ENCODE assay signal across 1 cellular context in the genomic region with DNA sequence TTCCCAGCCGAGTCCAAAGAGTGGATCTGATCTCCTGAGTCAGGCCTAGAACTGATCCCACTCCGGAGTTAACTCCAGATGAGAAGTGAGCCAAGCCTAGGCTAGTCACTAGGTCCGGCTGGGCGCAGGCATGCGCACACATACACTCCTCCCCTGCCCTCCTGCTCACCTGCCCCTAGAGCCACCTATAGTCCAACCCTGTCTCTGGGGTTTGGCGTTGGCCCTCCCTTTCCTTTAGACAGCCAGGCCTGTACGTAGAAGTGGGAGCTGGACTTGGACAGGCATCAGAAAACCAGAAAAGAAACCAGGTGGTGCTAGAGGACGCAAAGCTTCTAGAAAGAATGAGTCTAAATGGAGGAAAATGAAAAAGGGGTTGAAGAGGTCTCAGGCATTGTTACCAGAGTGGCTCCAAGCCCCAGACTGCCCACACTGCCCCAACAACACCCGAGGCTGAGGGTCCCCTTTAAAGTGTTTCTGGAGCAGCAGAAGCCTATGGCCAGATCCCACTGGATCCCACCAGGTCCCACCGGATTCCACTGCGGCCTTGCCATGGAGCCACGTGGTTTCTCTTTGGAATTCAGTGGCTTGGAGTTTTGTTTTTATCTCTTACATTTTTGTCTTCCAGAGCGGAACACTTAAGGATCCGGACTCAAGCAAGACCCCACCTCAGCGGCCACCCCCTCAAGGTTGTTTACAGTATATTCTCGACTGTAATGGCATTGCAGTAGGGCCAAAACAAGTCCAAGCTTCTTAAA.
A peak's percentile ranks its signal among the peaks of the same experiment; 100 is the strongest.
TF ChIP-seq lines count a peak whose summit lies in the region.

No MANE protein-coding gene starts in this region.

TF ChIP-seq in K562, 482 proteins besides CTCF, POLR2A, EP300 and RAD21 (continued from another document and continues in another):
- TF ChIP-seq ELF2 (CRISPR knock-in tag; IDR thresholded peaks at IDR 0.05) (no peak), NRF1 (conservative IDR thresholded peaks at IDR 0.05 in 1 of 2, IDR thresholded peaks at IDR 0.05 in 1 of 2) (peak; percentile 82 to 85), ZNF589 (CRISPR knock-in tag; IDR thresholded peaks at IDR 0.05; ENCODE audit: low read depth) (peak; percentile 35; the same call in 1 of the 2 replicates), ZNF780A (CRISPR knock-in tag; IDR thresholded peaks at IDR 0.05) (no peak), ZNF175 (CRISPR knock-in tag; IDR thresholded peaks at IDR 0.05; ENCODE audit: low read depth) (peak; percentile 65; the same call in 1 of the 2 replicates), KAT8 (IDR thresholded peaks at IDR 0.05; ENCODE audit: low read depth) (no peak), NBN (IDR thresholded peaks at IDR 0.05; ENCODE audit: low read depth) (no peak), NR4A1 (CRISPR knock-in tag; IDR thresholded peaks at IDR 0.05) (no peak), NR4A1 (tag; IDR thresholded peaks at IDR 0.05) (peak; percentile 75; the same call in 1 of the 2 replicates), SIX5 (IDR thresholded peaks at IDR 0.05; ENCODE audit: borderline replicate concordance in 1 of 2, insufficient read depth in 1 of 2, low read depth in 1 of 2, low read length in 2 of 2) (no peak), ZNF586 (CRISPR knock-in tag; conservative IDR thresholded peaks at IDR 0.05) (no peak), SAFB2 (IDR thresholded peaks at IDR 0.05; ENCODE audit: borderline replicate concordance, low read depth, low read length, severe bottlenecking) (no peak), TCF7L2 (IDR thresholded peaks at IDR 0.05; ENCODE audit: low read depth, low read length) (no peak), L3MBTL2 (IDR thresholded peaks at IDR 0.05) (peak; percentile 26; the same call in 1 of the 2 replicates), TAF1 (IDR thresholded peaks at IDR 0.05; ENCODE audit: control insufficient read depth, extremely low read depth, insufficient read depth, low read length, severe bottlenecking) (no peak), CC2D1A (IDR thresholded peaks at IDR 0.05) (no peak), RUNX1 (IDR thresholded peaks at IDR 0.05; ENCODE audit: low read depth) (no peak)
- TF ChIP-seq, protein P1, sequence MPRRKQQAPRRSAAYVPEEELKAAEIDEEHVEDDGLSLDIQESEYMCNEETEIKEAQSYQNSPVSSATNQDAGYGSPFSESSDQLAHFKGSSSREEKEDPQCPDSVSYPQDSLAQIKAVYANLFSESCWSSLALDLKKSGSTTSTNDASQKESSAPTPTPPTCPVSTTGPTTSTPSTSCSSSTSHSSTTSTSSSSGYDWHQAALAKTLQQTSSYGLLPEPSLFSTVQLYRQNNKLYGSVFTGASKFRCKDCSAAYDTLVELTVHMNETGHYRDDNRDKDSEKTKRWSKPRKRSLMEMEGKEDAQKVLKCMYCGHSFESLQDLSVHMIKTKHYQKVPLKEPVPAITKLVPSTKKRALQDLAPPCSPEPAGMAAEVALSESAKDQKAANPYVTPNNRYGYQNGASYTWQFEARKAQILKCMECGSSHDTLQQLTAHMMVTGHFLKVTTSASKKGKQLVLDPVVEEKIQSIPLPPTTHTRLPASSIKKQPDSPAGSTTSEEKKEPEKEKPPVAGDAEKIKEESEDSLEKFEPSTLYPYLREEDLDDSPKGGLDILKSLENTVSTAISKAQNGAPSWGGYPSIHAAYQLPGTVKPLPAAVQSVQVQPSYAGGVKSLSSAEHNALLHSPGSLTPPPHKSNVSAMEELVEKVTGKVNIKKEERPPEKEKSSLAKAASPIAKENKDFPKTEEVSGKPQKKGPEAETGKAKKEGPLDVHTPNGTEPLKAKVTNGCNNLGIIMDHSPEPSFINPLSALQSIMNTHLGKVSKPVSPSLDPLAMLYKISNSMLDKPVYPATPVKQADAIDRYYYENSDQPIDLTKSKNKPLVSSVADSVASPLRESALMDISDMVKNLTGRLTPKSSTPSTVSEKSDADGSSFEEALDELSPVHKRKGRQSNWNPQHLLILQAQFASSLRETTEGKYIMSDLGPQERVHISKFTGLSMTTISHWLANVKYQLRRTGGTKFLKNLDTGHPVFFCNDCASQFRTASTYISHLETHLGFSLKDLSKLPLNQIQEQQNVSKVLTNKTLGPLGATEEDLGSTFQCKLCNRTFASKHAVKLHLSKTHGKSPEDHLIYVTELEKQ (CRISPR knock-in tag; IDR thresholded peaks at IDR 0.05) = no peak
- TF ChIP-seq, protein P2, sequence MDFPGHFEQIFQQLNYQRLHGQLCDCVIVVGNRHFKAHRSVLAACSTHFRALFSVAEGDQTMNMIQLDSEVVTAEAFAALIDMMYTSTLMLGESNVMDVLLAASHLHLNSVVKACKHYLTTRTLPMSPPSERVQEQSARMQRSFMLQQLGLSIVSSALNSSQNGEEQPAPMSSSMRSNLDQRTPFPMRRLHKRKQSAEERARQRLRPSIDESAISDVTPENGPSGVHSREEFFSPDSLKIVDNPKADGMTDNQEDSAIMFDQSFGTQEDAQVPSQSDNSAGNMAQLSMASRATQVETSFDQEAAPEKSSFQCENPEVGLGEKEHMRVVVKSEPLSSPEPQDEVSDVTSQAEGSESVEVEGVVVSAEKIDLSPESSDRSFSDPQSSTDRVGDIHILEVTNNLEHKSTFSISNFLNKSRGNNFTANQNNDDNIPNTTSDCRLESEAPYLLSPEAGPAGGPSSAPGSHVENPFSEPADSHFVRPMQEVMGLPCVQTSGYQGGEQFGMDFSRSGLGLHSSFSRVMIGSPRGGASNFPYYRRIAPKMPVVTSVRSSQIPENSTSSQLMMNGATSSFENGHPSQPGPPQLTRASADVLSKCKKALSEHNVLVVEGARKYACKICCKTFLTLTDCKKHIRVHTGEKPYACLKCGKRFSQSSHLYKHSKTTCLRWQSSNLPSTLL (IDR thresholded peaks at IDR 0.05) = no peak
- TF ChIP-seq, protein P3, sequence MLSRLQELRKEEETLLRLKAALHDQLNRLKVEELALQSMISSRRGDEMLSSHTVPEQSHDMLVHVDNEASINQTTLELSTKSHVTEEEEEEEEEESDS (CRISPR knock-in tag; IDR thresholded peaks at IDR 0.05) = no peak
- TF ChIP-seq, protein P4, sequence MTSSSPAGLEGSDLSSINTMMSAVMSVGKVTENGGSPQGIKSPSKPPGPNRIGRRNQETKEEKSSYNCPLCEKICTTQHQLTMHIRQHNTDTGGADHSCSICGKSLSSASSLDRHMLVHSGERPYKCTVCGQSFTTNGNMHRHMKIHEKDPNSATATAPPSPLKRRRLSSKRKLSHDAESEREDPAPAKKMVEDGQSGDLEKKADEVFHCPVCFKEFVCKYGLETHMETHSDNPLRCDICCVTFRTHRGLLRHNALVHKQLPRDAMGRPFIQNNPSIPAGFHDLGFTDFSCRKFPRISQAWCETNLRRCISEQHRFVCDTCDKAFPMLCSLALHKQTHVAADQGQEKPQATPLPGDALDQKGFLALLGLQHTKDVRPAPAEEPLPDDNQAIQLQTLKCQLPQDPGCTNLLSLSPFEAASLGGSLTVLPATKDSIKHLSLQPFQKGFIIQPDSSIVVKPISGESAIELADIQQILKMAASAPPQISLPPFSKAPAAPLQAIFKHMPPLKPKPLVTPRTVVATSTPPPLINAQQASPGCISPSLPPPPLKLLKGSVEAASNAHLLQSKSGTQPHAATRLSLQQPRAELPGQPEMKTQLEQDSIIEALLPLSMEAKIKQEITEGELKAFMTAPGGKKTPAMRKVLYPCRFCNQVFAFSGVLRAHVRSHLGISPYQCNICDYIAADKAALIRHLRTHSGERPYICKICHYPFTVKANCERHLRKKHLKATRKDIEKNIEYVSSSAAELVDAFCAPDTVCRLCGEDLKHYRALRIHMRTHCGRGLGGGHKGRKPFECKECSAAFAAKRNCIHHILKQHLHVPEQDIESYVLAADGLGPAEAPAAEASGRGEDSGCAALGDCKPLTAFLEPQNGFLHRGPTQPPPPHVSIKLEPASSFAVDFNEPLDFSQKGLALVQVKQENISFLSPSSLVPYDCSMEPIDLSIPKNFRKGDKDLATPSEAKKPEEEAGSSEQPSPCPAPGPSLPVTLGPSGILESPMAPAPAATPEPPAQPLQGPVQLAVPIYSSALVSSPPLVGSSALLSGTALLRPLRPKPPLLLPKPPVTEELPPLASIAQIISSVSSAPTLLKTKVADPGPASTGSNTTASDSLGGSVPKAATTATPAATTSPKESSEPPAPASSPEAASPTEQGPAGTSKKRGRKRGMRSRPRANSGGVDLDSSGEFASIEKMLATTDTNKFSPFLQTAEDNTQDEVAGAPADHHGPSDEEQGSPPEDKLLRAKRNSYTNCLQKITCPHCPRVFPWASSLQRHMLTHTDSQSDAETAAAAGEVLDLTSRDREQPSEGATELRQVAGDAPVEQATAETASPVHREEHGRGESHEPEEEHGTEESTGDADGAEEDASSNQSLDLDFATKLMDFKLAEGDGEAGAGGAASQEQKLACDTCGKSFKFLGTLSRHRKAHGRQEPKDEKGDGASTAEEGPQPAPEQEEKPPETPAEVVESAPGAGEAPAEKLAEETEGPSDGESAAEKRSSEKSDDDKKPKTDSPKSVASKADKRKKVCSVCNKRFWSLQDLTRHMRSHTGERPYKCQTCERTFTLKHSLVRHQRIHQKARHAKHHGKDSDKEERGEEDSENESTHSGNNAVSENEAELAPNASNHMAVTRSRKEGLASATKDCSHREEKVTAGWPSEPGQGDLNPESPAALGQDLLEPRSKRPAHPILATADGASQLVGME (CRISPR knock-in tag; IDR thresholded peaks at IDR 0.05) = 0 out of 2 replicates have a peak, but pooled peaks have one; percentile 9
- TF ChIP-seq, protein P5, sequence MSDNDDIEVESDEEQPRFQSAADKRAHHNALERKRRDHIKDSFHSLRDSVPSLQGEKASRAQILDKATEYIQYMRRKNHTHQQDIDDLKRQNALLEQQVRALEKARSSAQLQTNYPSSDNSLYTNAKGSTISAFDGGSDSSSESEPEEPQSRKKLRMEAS (CRISPR knock-in tag; IDR thresholded peaks at IDR 0.05) = peak; percentile 70
- TF ChIP-seq, protein P6, sequence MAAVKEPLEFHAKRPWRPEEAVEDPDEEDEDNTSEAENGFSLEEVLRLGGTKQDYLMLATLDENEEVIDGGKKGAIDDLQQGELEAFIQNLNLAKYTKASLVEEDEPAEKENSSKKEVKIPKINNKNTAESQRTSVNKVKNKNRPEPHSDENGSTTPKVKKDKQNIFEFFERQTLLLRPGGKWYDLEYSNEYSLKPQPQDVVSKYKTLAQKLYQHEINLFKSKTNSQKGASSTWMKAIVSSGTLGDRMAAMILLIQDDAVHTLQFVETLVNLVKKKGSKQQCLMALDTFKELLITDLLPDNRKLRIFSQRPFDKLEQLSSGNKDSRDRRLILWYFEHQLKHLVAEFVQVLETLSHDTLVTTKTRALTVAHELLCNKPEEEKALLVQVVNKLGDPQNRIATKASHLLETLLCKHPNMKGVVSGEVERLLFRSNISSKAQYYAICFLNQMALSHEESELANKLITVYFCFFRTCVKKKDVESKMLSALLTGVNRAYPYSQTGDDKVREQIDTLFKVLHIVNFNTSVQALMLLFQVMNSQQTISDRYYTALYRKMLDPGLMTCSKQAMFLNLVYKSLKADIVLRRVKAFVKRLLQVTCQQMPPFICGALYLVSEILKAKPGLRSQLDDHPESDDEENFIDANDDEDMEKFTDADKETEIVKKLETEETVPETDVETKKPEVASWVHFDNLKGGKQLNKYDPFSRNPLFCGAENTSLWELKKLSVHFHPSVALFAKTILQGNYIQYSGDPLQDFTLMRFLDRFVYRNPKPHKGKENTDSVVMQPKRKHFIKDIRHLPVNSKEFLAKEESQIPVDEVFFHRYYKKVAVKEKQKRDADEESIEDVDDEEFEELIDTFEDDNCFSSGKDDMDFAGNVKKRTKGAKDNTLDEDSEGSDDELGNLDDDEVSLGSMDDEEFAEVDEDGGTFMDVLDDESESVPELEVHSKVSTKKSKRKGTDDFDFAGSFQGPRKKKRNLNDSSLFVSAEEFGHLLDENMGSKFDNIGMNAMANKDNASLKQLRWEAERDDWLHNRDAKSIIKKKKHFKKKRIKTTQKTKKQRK (IDR thresholded peaks at IDR 0.05; ENCODE audit: borderline replicate concordance, low read depth, low read length) = no peak
- TF ChIP-seq, protein P7, sequence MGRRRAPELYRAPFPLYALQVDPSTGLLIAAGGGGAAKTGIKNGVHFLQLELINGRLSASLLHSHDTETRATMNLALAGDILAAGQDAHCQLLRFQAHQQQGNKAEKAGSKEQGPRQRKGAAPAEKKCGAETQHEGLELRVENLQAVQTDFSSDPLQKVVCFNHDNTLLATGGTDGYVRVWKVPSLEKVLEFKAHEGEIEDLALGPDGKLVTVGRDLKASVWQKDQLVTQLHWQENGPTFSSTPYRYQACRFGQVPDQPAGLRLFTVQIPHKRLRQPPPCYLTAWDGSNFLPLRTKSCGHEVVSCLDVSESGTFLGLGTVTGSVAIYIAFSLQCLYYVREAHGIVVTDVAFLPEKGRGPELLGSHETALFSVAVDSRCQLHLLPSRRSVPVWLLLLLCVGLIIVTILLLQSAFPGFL (CRISPR knock-in tag; IDR thresholded peaks at IDR 0.05) = no peak
- TF ChIP-seq, protein P8, sequence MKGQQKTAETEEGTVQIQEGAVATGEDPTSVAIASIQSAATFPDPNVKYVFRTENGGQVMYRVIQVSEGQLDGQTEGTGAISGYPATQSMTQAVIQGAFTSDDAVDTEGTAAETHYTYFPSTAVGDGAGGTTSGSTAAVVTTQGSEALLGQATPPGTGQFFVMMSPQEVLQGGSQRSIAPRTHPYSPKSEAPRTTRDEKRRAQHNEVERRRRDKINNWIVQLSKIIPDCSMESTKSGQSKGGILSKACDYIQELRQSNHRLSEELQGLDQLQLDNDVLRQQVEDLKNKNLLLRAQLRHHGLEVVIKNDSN (CRISPR knock-in tag; IDR thresholded peaks at IDR 0.05) = 0 out of 2 replicates have a peak, but pooled peaks have one; percentile 23
- TF ChIP-seq, protein P9, sequence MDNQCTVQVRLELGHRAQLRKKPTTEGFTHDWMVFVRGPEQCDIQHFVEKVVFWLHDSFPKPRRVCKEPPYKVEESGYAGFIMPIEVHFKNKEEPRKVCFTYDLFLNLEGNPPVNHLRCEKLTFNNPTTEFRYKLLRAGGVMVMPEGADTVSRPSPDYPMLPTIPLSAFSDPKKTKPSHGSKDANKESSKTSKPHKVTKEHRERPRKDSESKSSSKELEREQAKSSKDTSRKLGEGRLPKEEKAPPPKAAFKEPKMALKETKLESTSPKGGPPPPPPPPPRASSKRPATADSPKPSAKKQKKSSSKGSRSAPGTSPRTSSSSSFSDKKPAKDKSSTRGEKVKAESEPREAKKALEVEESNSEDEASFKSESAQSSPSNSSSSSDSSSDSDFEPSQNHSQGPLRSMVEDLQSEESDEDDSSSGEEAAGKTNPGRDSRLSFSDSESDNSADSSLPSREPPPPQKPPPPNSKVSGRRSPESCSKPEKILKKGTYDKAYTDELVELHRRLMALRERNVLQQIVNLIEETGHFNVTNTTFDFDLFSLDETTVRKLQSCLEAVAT (IDR thresholded peaks at IDR 0.05) = no peak
- TF ChIP-seq, protein P10, sequence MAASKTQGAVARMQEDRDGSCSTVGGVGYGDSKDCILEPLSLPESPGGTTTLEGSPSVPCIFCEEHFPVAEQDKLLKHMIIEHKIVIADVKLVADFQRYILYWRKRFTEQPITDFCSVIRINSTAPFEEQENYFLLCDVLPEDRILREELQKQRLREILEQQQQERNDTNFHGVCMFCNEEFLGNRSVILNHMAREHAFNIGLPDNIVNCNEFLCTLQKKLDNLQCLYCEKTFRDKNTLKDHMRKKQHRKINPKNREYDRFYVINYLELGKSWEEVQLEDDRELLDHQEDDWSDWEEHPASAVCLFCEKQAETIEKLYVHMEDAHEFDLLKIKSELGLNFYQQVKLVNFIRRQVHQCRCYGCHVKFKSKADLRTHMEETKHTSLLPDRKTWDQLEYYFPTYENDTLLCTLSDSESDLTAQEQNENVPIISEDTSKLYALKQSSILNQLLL (CRISPR knock-in tag; IDR thresholded peaks at IDR 0.05; ENCODE audit: borderline replicate concordance) = no peak
- TF ChIP-seq, protein P11, sequence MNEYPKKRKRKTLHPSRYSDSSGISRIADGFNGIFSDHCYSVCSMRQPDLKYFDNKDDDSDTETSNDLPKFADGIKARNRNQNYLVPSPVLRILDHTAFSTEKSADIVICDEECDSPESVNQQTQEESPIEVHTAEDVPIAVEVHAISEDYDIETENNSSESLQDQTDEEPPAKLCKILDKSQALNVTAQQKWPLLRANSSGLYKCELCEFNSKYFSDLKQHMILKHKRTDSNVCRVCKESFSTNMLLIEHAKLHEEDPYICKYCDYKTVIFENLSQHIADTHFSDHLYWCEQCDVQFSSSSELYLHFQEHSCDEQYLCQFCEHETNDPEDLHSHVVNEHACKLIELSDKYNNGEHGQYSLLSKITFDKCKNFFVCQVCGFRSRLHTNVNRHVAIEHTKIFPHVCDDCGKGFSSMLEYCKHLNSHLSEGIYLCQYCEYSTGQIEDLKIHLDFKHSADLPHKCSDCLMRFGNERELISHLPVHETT (CRISPR knock-in tag; conservative IDR thresholded peaks at IDR 0.05 in 1 of 2, IDR thresholded peaks at IDR 0.05 in 1 of 2) = 0 out of 4 replicates have a peak, but pooled peaks of 1 of the 2 experiments have one; percentile 31
